1 cellular context compared by ENCODE assay signal in the genomic region with DNA sequence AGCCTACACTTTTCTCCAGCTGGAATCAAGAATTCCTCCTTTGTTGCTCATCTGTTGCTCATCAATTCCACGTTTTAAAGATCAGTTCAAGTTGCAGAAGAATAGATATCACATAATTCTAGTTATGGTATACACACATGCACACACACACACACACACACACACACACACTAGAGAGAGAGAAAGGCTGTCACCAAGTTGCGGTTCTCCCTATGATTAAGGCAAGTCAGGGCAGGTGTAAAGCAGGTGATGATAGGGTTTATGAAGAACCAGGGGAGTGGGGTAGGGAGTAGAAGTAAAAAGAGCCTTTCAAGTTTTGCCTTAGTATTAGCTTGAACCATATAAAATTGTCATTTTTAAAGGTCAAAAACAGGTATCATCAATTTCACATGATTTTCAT.
TF ChIP-seq lines count a peak whose summit lies in the region.

No MANE protein-coding gene starts in this region.

TF ChIP-seq in GM12878, 131 proteins besides CTCF, POLR2A, EP300 and RAD21 (continued from another document):
- TF ChIP-seq BACH1 (IDR thresholded peaks at IDR 0.05; ENCODE audit: borderline replicate concordance) (no peak), CREB1 (IDR thresholded peaks at IDR 0.05; ENCODE audit: low read depth) (no peak), HCFC1 (IDR thresholded peaks at IDR 0.05; ENCODE audit: low read length) (no peak), ZNF622 (IDR thresholded peaks at IDR 0.05) (no peak), RAD51 (IDR thresholded peaks at IDR 0.05) (no peak), SUPT20H (IDR thresholded peaks at IDR 0.05; ENCODE audit: borderline replicate concordance, control insufficient read depth, low read depth, low read length) (no peak), NRF1 (conservative IDR thresholded peaks at IDR 0.05; ENCODE audit: low read depth, low read length) (no peak), CHD1 (IDR thresholded peaks at IDR 0.05; ENCODE audit: low read depth, low read length) (no peak), NFYA (IDR thresholded peaks at IDR 0.05; ENCODE audit: borderline replicate concordance, low read depth, low read length) (no peak), NFIC (IDR thresholded peaks at IDR 0.05; ENCODE audit: low read depth, low read length) (no peak)
- TF ChIP-seq, protein P1, sequence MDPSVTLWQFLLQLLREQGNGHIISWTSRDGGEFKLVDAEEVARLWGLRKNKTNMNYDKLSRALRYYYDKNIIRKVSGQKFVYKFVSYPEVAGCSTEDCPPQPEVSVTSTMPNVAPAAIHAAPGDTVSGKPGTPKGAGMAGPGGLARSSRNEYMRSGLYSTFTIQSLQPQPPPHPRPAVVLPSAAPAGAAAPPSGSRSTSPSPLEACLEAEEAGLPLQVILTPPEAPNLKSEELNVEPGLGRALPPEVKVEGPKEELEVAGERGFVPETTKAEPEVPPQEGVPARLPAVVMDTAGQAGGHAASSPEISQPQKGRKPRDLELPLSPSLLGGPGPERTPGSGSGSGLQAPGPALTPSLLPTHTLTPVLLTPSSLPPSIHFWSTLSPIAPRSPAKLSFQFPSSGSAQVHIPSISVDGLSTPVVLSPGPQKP (IDR thresholded peaks at IDR 0.05; ENCODE audit: low read depth, low read length) = no peak
- TF ChIP-seq, protein P2, sequence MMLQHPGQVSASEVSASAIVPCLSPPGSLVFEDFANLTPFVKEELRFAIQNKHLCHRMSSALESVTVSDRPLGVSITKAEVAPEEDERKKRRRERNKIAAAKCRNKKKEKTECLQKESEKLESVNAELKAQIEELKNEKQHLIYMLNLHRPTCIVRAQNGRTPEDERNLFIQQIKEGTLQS (IDR thresholded peaks at IDR 0.05; ENCODE audit: borderline replicate concordance, extremely low read depth, low read depth, low read length) = no peak
